Comparison of ENCODE assay signal across 8 cellular contexts in genomic region chr1:25430073-25430665, GRCh38. TPM values are rescaled to one million over a fixed set of nuclear protein-coding genes. Genes with fewer than 3 reads are reported as not detected.
DNase-seq lines count a peak whose midpoint lies in the region; ATAC-seq and TF ChIP-seq lines count a peak whose summit lies in the region.

No MANE protein-coding gene starts in this region.

- H3K9ac ChIP-seq in duodenal mucosa (ENCODE audit: low read depth in 1 of 2, low read length in 2 of 2): peak overlapping the region; percentile 89 to 93

- peak; percentile 83 to 92 (median 91) for DNase-seq in CD4-positive, CD25-positive, alpha-beta regulatory T cell
- DNase-seq in NCI-H748 (lab: John Stamatoyannopoulos, UW; ENCODE audit: unreplicated experiment): peak; percentile 87
- peak; percentile 85 to 87 for DNase-seq in activated CD4-positive, alpha-beta T cell treated with anti-CD3 and anti-CD28 coated beads, Interleukin-2, amount 50 U/mL, for 48 hours
- peak; percentile 86 for DNase-seq in lung (ENCODE audit: low spot score)
- DNase-seq in stimulated activated CD4-positive, alpha-beta T cell treated with anti-CD3 and anti-CD28 coated beads, TNF-alpha, amount 100 ng/mL, for 4 hours (ENCODE audit: low read depth in 3 of 3): peak; percentile 73 to 75 (median 75)

- ATAC-seq in CD4-positive, CD25-positive, alpha-beta regulatory T cell (ENCODE audit: low read depth in 2 of 2): peak; percentile 81
- ATAC-seq in GM19438 (IDR thresholded peaks at IDR 0.05; ENCODE audit: low read depth, unreplicated experiment) (peak; percentile 71), HG03558 (IDR thresholded peaks at IDR 0.05; ENCODE audit: extremely low read depth, unreplicated experiment) (peak; percentile 50), lung (ENCODE audit: insufficient read depth, low FRiP score) (peak; percentile 95)

- peaks cover 11% of the 10 kb centered on the region for H3K27me3 Mint-ChIP-seq in CD4-positive, CD25-positive, alpha-beta regulatory T cell

- H3K4me3 Mint-ChIP-seq in CD4-positive, CD25-positive, alpha-beta regulatory T cell: peak overlapping the region; percentile 97 to 99 (median 98)

- peak overlapping the region; percentile 95 to 100 (median 100) for H3K27ac Mint-ChIP-seq in CD4-positive, CD25-positive, alpha-beta regulatory T cell

- H3K4me1 ChIP-seq in CD4-positive, CD25-positive, alpha-beta regulatory T cell (ENCODE audit: control insufficient read depth, insufficient read depth, low read length, poor library complexity, severe bottlenecking): peaks cover 34% of the 10 kb centered on the region
- H3K4me1 ChIP-seq in duodenal mucosa (ENCODE audit: control insufficient read depth in 1 of 2, insufficient read depth in 2 of 2, low read length in 2 of 2) (peaks cover 39 to 44% of the 10 kb centered on the region in 2 donors), lung (ENCODE audit: control insufficient read depth in 2 of 2, insufficient read depth in 2 of 2, low read length in 2 of 2) (peaks cover 0 to 16% of the 10 kb centered on the region in 2 donors)

- peak overlapping the region; percentile 97 for H3K27ac ChIP-seq in CD4-positive, CD25-positive, alpha-beta regulatory T cell (ENCODE audit: insufficient read depth, low read length, poor library complexity, severe bottlenecking)
- H3K27ac ChIP-seq in duodenal mucosa (ENCODE audit: low read depth, low read length) (peak overlapping the region; percentile 94), lung (ENCODE audit: low read depth in 1 of 2, low read length in 1 of 2) (peak overlapping the region; percentile 90 to 98)

- H3K27me3 ChIP-seq in CD4-positive, CD25-positive, alpha-beta regulatory T cell (ENCODE audit: control insufficient read depth, insufficient read depth, low read length): no peaks in the 10 kb centered on the region
- no peaks in the 10 kb centered on the region for H3K27me3 ChIP-seq in duodenal mucosa (ENCODE audit: control insufficient read depth in 1 of 2, insufficient read depth in 2 of 2, low read length in 2 of 2)
- H3K27me3 ChIP-seq in lung (ENCODE audit: control insufficient read depth, insufficient read depth): no peaks in the 10 kb centered on the region

- H3K9me3 Mint-ChIP-seq in CD4-positive, CD25-positive, alpha-beta regulatory T cell: no peaks in the 10 kb centered on the region

- H3K36me3 ChIP-seq in CD4-positive, CD25-positive, alpha-beta regulatory T cell (ENCODE audit: control insufficient read depth, insufficient read depth, low read length): no peaks in the 10 kb centered on the region
- H3K36me3 ChIP-seq in duodenal mucosa (ENCODE audit: control insufficient read depth in 1 of 2, insufficient read depth in 2 of 2, low read length in 2 of 2) (no peaks in the 10 kb centered on the region), lung (ENCODE audit: control insufficient read depth in 2 of 2, insufficient read depth in 2 of 2, low read length in 2 of 2) (no peaks in the 10 kb centered on the region)

- peak overlapping the region; percentile 96 for H3K4me3 ChIP-seq in CD4-positive, CD25-positive, alpha-beta regulatory T cell (ENCODE audit: low read depth, low read length)
- peak overlapping the region; percentile 90 to 98 for H3K4me3 ChIP-seq in duodenal mucosa (ENCODE audit: low read depth in 1 of 2, low read length in 2 of 2)
- peak overlapping the region; percentile 72 for H3K4me3 ChIP-seq in lung

- WGBS in lung, 2 donors: 0% methylated on average over 53 to 64 of the region's 64 CpGs

- TF ChIP-seq CTCF in lung (IDR thresholded peaks at IDR 0.05; ENCODE audit: control extremely low read depth, extremely low read depth): no peak

- H3K36me3 Mint-ChIP-seq in CD4-positive, CD25-positive, alpha-beta regulatory T cell: peaks cover 3% of the 10 kb centered on the region

- no peaks in the 10 kb centered on the region for H3K9me3 ChIP-seq in CD4-positive, CD25-positive, alpha-beta regulatory T cell (ENCODE audit: control insufficient read depth in 2 of 2, low read length in 2 of 2)
- H3K9me3 ChIP-seq in duodenal mucosa (ENCODE audit: control insufficient read depth in 1 of 2, low read length in 2 of 2) (no peaks in the 10 kb centered on the region), lung (ENCODE audit: control insufficient read depth in 2 of 2, insufficient read depth in 1 of 2, low read length in 1 of 2) (no peaks in the 10 kb centered on the region)

- peaks cover 31 to 49% (median 42%) of the 10 kb centered on the region in 4 donors for H3K4me1 Mint-ChIP-seq in CD4-positive, CD25-positive, alpha-beta regulatory T cell

RNA-seq across cellular contexts. Expression of gene MACO1, which starts 0.5 kb away (rescaled TPM):
- total RNA-seq in CD4-positive, CD25-positive, alpha-beta regulatory T cell: 20.3 TPM
- 1 to 10 TPM; 5.0 to 6.4 (median 5.6) TPM for polyA plus RNA-seq in CD4-positive, CD25-positive, alpha-beta regulatory T cell
- total RNA-seq in lung: 10 to 100 TPM; 18.6 to 20.7 TPM
- polyA plus RNA-seq in lung: 1 to 10 TPM; 7.9 to 8.7 TPM

RNA-seq across cellular contexts. Expression of gene RHCE, which starts 9.5 kb away (rescaled TPM):
- total RNA-seq in CD4-positive, CD25-positive, alpha-beta regulatory T cell: not detected
- polyA plus RNA-seq in CD4-positive, CD25-positive, alpha-beta regulatory T cell: under 1 TPM; 0.16 to 0.45 (median 0.31) TPM
- total RNA-seq in lung: 1 to 10 TPM in 1 of 2 donors, under 1 TPM in 1; 0.31 to 3.1 TPM
- polyA plus RNA-seq in lung: under 1 TPM; 0.12 to 0.26 TPM

Comparison
In these comparisons a context has a peak if more than half of its experiments do, and no peak if none do; other contexts are left out.
1. Peak in every context shown above with its lines: DNase-seq, ATAC-seq, H3K4me3 ChIP-seq and H3K27ac ChIP-seq.